1 cellular context compared by ENCODE assay signal in genomic region chr13:21973437-21974125, GRCh38.
TF ChIP-seq lines count a peak whose summit lies in the region.

No MANE protein-coding gene starts in this region.

TF ChIP-seq in H1, 55 proteins besides CTCF, POLR2A, EP300 and RAD21 (continued from another document):
- TF ChIP-seq CBX5 (IDR thresholded peaks at IDR 0.05; ENCODE audit: low read depth, low read length), result no peak
- no peak for TF ChIP-seq E2F6 (IDR thresholded peaks at IDR 0.05)
- no peak for TF ChIP-seq CTBP2 (IDR thresholded peaks at IDR 0.05; ENCODE audit: borderline replicate concordance, insufficient read depth, insufficient read length, low read length)
- TF ChIP-seq KDM5A (IDR thresholded peaks at IDR 0.05; ENCODE audit: low read length), result no peak
- TF ChIP-seq GABPA (IDR thresholded peaks at IDR 0.05; ENCODE audit: borderline replicate concordance, insufficient read depth, low read length), result no peak
- no peak for TF ChIP-seq MAFK (IDR thresholded peaks at IDR 0.05; ENCODE audit: low read depth, low read length)
- no peak for TF ChIP-seq POU5F1 (IDR thresholded peaks at IDR 0.05; ENCODE audit: low read depth, low read length)
- TF ChIP-seq JUND (IDR thresholded peaks at IDR 0.05; ENCODE audit: low read length), result no peak
- TF ChIP-seq RBBP5 (IDR thresholded peaks at IDR 0.05; ENCODE audit: borderline replicate concordance, low read depth, low read length), result no peak
- no peak for TF ChIP-seq ATF3 (IDR thresholded peaks at IDR 0.05; ENCODE audit: insufficient read depth, low read depth, low read length)
- TF ChIP-seq KDM4A (IDR thresholded peaks at IDR 0.05; ENCODE audit: low read depth, low read length, severe bottlenecking), result no peak
